Comparison of ENCODE assay signal across 8 cellular contexts in genomic region chr16:85947511-85948509, GRCh38.
DNase-seq lines count a peak whose midpoint lies in the region; ATAC-seq lines count a peak whose summit lies in the region.

No MANE protein-coding gene starts in this region.

- peaks cover 23% of the 10 kb centered on the region for H3K4me1 Mint-ChIP-seq in activated naive CD4-positive, alpha-beta T cell treated with anti-CD3 and anti-CD28 coated beads, Interleukin-2, amount 10 ng/mL, durations not matched to agents 7 days and 5 days
- peaks cover 70 to 91% of the 10 kb centered on the region in 2 donors for H3K4me1 Mint-ChIP-seq in stimulated activated naive B cell treated with anti-CD40 and anti-IgM and Interleukin-4, amounts not matched to agents 10 μg/mL and 1 μg/mL and 100 μg/mL, for 72 hours

- peak; percentile 17 for DNase-seq in activated gamma-delta T cell treated with anti-CD3 and anti-CD28 coated beads, Interleukin-2, amount 50 U/mL, for 16 hours (ENCODE audit: low read depth)
- no peak for DNase-seq in activated gamma-delta T cell (lab: John Stamatoyannopoulos, UW)
- DNase-seq in activated naive CD4-positive, alpha-beta T cell treated with anti-CD3 and anti-CD28 coated beads, Interleukin-2, amount 10 ng/mL, durations not matched to agents 7 days and 5 days: peak; percentile 57
- peak; percentile 73 for DNase-seq in stimulated activated naive B cell treated with anti-CD40 and anti-IgM and Interleukin-4, amounts not matched to agents 10 μg/mL and 1 μg/mL and 100 μg/mL, for 72 hours
- DNase-seq in NCI-H2171 (lab: John Stamatoyannopoulos, UW): no peak
- no peak for DNase-seq in anterior cingulate cortex (lab: John Stamatoyannopoulos, UW)
- DNase-seq in DMS 273 (lab: John Stamatoyannopoulos, UW; ENCODE audit: unreplicated experiment): no peak

- no peaks in the 10 kb centered on the region for H3K9me3 Mint-ChIP-seq in activated naive CD4-positive, alpha-beta T cell treated with anti-CD3 and anti-CD28 coated beads, Interleukin-2, amount 10 ng/mL, durations not matched to agents 7 days and 5 days
- H3K9me3 Mint-ChIP-seq in stimulated activated naive B cell treated with anti-CD40 and anti-IgM and Interleukin-4, amounts not matched to agents 10 μg/mL and 1 μg/mL and 100 μg/mL, for 72 hours: no peaks in the 10 kb centered on the region

- peak; percentile 62 for ATAC-seq in HG03442 (IDR thresholded peaks at IDR 0.05; ENCODE audit: unreplicated experiment)
- ATAC-seq in stimulated activated naive B cell treated with anti-CD40 and anti-IgM and Interleukin-4, amounts not matched to agents 10 μg/mL and 1 μg/mL and 100 μg/mL, for 72 hours (replicated peaks): peak; percentile 80 to 86

- CTCF ChIA-PET in activated naive CD4-positive, alpha-beta T cell treated with anti-CD3 and anti-CD28 coated beads, Interleukin-2, amount 10 ng/mL, durations not matched to agents 7 days and 5 days (lab: Charles Lee): no interaction called here

- H3K4me3 Mint-ChIP-seq in activated naive CD4-positive, alpha-beta T cell treated with anti-CD3 and anti-CD28 coated beads, Interleukin-2, amount 10 ng/mL, durations not matched to agents 7 days and 5 days: peak overlapping the region; percentile 64
- peak overlapping the region; percentile 81 to 86 for H3K4me3 Mint-ChIP-seq in stimulated activated naive B cell treated with anti-CD40 and anti-IgM and Interleukin-4, amounts not matched to agents 10 μg/mL and 1 μg/mL and 100 μg/mL, for 72 hours

- H3K36me3 Mint-ChIP-seq in activated naive CD4-positive, alpha-beta T cell treated with anti-CD3 and anti-CD28 coated beads, Interleukin-2, amount 10 ng/mL, durations not matched to agents 7 days and 5 days: no peaks in the 10 kb centered on the region
- H3K36me3 Mint-ChIP-seq in stimulated activated naive B cell treated with anti-CD40 and anti-IgM and Interleukin-4, amounts not matched to agents 10 μg/mL and 1 μg/mL and 100 μg/mL, for 72 hours: peaks cover 5 to 16% of the 10 kb centered on the region in 2 donors

- H3K27me3 Mint-ChIP-seq in activated naive CD4-positive, alpha-beta T cell treated with anti-CD3 and anti-CD28 coated beads, Interleukin-2, amount 10 ng/mL, durations not matched to agents 7 days and 5 days: peaks cover 69% of the 10 kb centered on the region
- H3K27me3 Mint-ChIP-seq in stimulated activated naive B cell treated with anti-CD40 and anti-IgM and Interleukin-4, amounts not matched to agents 10 μg/mL and 1 μg/mL and 100 μg/mL, for 72 hours: no peaks in the 10 kb centered on the region

- no peak overlapping the region for H3K27ac Mint-ChIP-seq in activated naive CD4-positive, alpha-beta T cell treated with anti-CD3 and anti-CD28 coated beads, Interleukin-2, amount 10 ng/mL, durations not matched to agents 7 days and 5 days
- peak overlapping the region; percentile 95 for H3K27ac Mint-ChIP-seq in stimulated activated naive B cell treated with anti-CD40 and anti-IgM and Interleukin-4, amounts not matched to agents 10 μg/mL and 1 μg/mL and 100 μg/mL, for 72 hours

Comparison
In these comparisons a context has a peak if more than half of its experiments do, and no peak if none do; other contexts are left out.
1. DNase-seq: peak in activated gamma-delta T cell treated with anti-CD3 and anti-CD28 coated beads, Interleukin-2, amount 50 U/mL, for 16 hours (single experiment), activated naive CD4-positive, alpha-beta T cell treated with anti-CD3 and anti-CD28 coated beads, Interleukin-2, amount 10 ng/mL, durations not matched to agents 7 days and 5 days (single experiment) and stimulated activated naive B cell treated with anti-CD40 and anti-IgM and Interleukin-4, amounts not matched to agents 10 μg/mL and 1 μg/mL and 100 μg/mL, for 72 hours (single experiment); none in activated gamma-delta T cell (single experiment), NCI-H2171 (single experiment), anterior cingulate cortex (0 of 58) and DMS 273 (single experiment).